Comparison of ENCODE assay signal across 27 cellular contexts in the genomic region with DNA sequence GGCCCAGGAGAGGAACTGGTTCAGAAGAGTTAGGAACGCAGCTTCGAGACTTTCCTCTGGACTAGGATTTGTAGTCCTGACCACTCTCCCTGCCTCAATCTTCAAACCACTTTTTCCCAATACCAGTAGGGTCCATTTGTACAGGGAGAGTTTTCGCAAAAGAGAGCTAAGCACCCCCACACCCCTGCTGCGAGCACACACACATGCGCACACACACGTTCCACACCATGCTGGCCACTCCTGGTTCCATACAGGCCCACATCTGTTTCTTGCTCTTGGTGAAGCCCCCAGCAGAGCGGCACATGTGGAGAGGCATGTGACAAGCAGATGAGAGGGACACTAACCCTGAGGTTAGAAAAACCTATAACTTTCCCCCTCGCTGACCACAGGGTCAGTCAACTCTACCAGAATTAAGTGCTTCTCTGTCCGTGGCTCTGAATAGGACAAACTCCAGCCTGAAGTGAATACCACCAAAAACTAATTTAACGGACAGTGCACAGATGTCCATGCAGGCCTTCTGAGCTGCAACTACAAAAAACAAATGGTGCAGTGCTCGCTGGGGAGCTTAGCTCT. TPM values are rescaled to one million over a fixed set of nuclear protein-coding genes. Genes with fewer than 3 reads are reported as not detected.
DNase-seq lines count a peak whose midpoint lies in the region; ATAC-seq and TF ChIP-seq lines count a peak whose summit lies in the region.
"Had no signal": no experiment of that assay in that cellular context is flagged by ENCODE, and none has a peak within 500 bp of the region (broad histone marks: within the 10 kb centered on the region; RNA-seq: fewer than 3 reads in every experiment).

No MANE protein-coding gene starts in this region.

- H3K9me3 ChIP-seq in right cardiac atrium (ENCODE audit: control insufficient read depth, low read length) (no peaks in the 10 kb centered on the region), prostate gland (no peaks in the 10 kb centered on the region), thoracic aorta (no peaks in the 10 kb centered on the region)

- peak overlapping the region; percentile 83 to 94 for H3K27ac ChIP-seq in coronary artery
- H3K27ac ChIP-seq in right cardiac atrium (ENCODE audit: low read length): peak overlapping the region; percentile 71
- H3K27ac ChIP-seq in prostate gland: peak overlapping the region; percentile 62 to 68
- peak overlapping the region; percentile 91 to 95 for H3K27ac ChIP-seq in thoracic aorta
- H3K27ac ChIP-seq in dorsolateral prefrontal cortex: peak overlapping the region in 16 of 59 donors; percentile 1 to 54 (median 24)
- H3K27ac ChIP-seq: skin epidermis had no signal

- H3K27me3 ChIP-seq in right cardiac atrium (ENCODE audit: control insufficient read depth, insufficient read depth): no peaks in the 10 kb centered on the region
- H3K27me3 ChIP-seq in prostate gland (replicated peaks; ENCODE audit: insufficient read depth): no peaks in the 10 kb centered on the region
- no peaks in the 10 kb centered on the region for H3K27me3 ChIP-seq in thoracic aorta (replicated peaks; ENCODE audit: insufficient read depth)
- no peaks in the 10 kb centered on the region for H3K27me3 ChIP-seq in dorsolateral prefrontal cortex

- intact Hi-C loops in right cardiac atrium (cut with DNase I) (no loop called here), prostate gland (cut with DNase I) (loop anchor here (5.0 kb wide), 1 partner anchor 58 kb away; a partner anchor contains a TSS), dorsolateral prefrontal cortex (cut with DNase I) (no loop called here)

- H3K4me1 ChIP-seq in right cardiac atrium (ENCODE audit: control insufficient read depth, insufficient read depth, low read length) (peaks cover 26% of the 10 kb centered on the region), prostate gland (replicated peaks) (no peaks in the 10 kb centered on the region), thoracic aorta (ENCODE audit: control insufficient read depth in 1 of 2, low read depth in 2 of 2) (peaks cover 52 to 96% of the 10 kb centered on the region in 2 donors)

- H3K4me3 ChIP-seq in coronary artery: no peak overlapping the region
- no peak overlapping the region for H3K4me3 ChIP-seq in right cardiac atrium (ENCODE audit: low read length)
- H3K4me3 ChIP-seq in prostate gland: no peak overlapping the region
- no peak overlapping the region for H3K4me3 ChIP-seq in thoracic aorta
- no peak overlapping the region for H3K4me3 ChIP-seq in dorsolateral prefrontal cortex
- H3K4me3 ChIP-seq: GM12878, skin epidermis had no signal

- DNase-seq in coronary artery (ENCODE audit: low spot score) (no peak), right cardiac atrium (no peak), prostate gland (ENCODE audit: low spot score) (no peak), thoracic aorta (ENCODE audit: low spot score) (no peak), dorsolateral prefrontal cortex (no peak), germinal center (ENCODE audit: low spot score) (no peak)
- DNase-seq: activated CD4-positive, alpha-beta memory T cell treated with anti-CD3 and anti-CD28 coated beads for 36 hours; activated CD4-positive, CD25-positive, alpha-beta regulatory T cell treated with anti-CD3 and anti-CD28 coated beads, Interleukin-2, amount 50 U/mL, for 72 hours; activated naive CD4-positive, alpha-beta T cell treated with Interleukin-2 at 50 U/mL for 16 hours; activated T-cell treated with anti-CD3 and anti-CD28 coated beads, Interleukin-2, amount 50 U/mL, for 72 hours; CD8-positive, alpha-beta memory T cell; dermis blood vessel endothelial cell; DMS 273 treated with DMSO at 0.1 percent for 48 hours; foreskin melanocyte; hippocampal formation; mesenchymal stem cell; MV-4-11; NCI-H1436; NCI-H2081 treated with DMSO at 0.1 percent for 48 hours; NCI-H345; SIG-M5; stimulated activated naive CD4-positive, alpha-beta T cell had no signal

- TF ChIP-seq CTCF in coronary artery (IDR thresholded peaks at IDR 0.05) (no peak), prostate gland (IDR thresholded peaks at IDR 0.05) (no peak), thoracic aorta (IDR thresholded peaks at IDR 0.05) (no peak), dorsolateral prefrontal cortex (IDR thresholded peaks at IDR 0.05 in 54 of 56, conservative IDR thresholded peaks at IDR 0.05 in 2 of 56; ENCODE audit: low read depth in 1 of 56, partially characterized antibody in 56 of 56) (no peak)

- WGBS in right cardiac atrium: 70% methylated on average over 11 of the region's 11 CpGs
- WGBS in prostate gland: 79% methylated on average over 11 of the region's 11 CpGs

- H3K36me3 ChIP-seq in prostate gland (no peaks in the 10 kb centered on the region), thoracic aorta (no peaks in the 10 kb centered on the region)

- ATAC-seq in right cardiac atrium (no peak), thoracic aorta (ENCODE audit: insufficient number of reproducible peaks, low FRiP score, low read depth) (no peak), HG03469 (IDR thresholded peaks at IDR 0.05; ENCODE audit: unreplicated experiment) (no peak)
- ATAC-seq: activated T-cell treated with anti-CD3 and anti-CD28 coated beads, Interleukin-2, amount 50 U/mL, for 72 hours; GM12878; HCT116 had no signal

- no peak for TF ChIP-seq POLR2A in prostate gland (IDR thresholded peaks at IDR 0.05)

RNA-seq across cellular contexts. Expression of a gene that starts 59.5 kb away (rescaled TPM):
- total RNA-seq in right cardiac atrium (100 to 1,000 TPM; 125 to 220 (median 210) TPM), prostate gland (10 to 100 TPM; 12.9 to 69.6 TPM), thoracic aorta (100 to 1,000 TPM; 104 to 123 TPM), dorsolateral prefrontal cortex (10 to 100 TPM; 54.5 to 98.2 (median 76.9) TPM)
- 90.4 TPM for polyA plus RNA-seq in right cardiac atrium
- total RNA-seq: activated CD4-positive, alpha-beta memory T cell treated with anti-CD3 and anti-CD28 coated beads for 36 hours; activated T-cell treated with anti-CD3 and anti-CD28 coated beads, Interleukin-2, amount 50 U/mL, for 72 hours; GM12878; T-helper 2 cell treated with Interferon-gamma antibody and Interleukin-4, amounts not matched to agents 100 ng/mL and 5 ng/mL, for 36 hours had no signal
